Comparison of ENCODE assay signal across 8 cellular contexts in genomic region chr4:110631582-110632505, GRCh38. TPM values are rescaled to one million over a fixed set of nuclear protein-coding genes. Genes with fewer than 3 reads are reported as not detected.
DNase-seq lines count a peak whose midpoint lies in the region; ATAC-seq and TF ChIP-seq lines count a peak whose summit lies in the region.

No MANE protein-coding gene starts in this region.

- no peaks in the 10 kb centered on the region for H3F3A ChIP-seq in PC-9 (ENCODE audit: insufficient read depth, low read depth)

- H3K4me1 Mint-ChIP-seq in chondrocyte (ENCODE audit: low read depth) = peaks cover 22% of the 10 kb centered on the region

- H3K4me2 ChIP-seq in PC-9 = peak overlapping the region; percentile 77

- no TSS peak for BruUV-seq in PC-9 (replicated peaks; lab: Mats Ljungman, UMichigan)

- POLR2A ChIA-PET in PC-9 (lab: Charles Lee; ENCODE audit: unreplicated experiment) = no interaction called here

- peak; percentile 89 for DNase-seq in ELR (ENCODE audit: low read depth)
- peak; percentile 40 to 66 for DNase-seq in PC-9
- DNase-seq in chondrocyte (ENCODE audit: low spot score) = no peak
- peak; percentile 64 to 80 for DNase-seq in left colon
- DNase-seq in stimulated activated CD4-positive, alpha-beta T cell treated with anti-CD3 and anti-CD28 coated beads, Interleukin-4, amount 100 ng/mL, for 48 hours (ENCODE audit: low read depth in 2 of 2) = peak; percentile 30 to 46
- no peak for DNase-seq in activated CD4-positive, CD25-positive, alpha-beta regulatory T cell (lab: John Stamatoyannopoulos, UW)

- no peaks in the 10 kb centered on the region for H4K20me1 ChIP-seq in PC-9 (ENCODE audit: insufficient read depth)

- H3K36me3 ChIP-seq in PC-9 (ENCODE audit: low read depth) = no peaks in the 10 kb centered on the region

- CTCF ChIA-PET in PC-9 (lab: Charles Lee) = no interaction called here

- ATAC-seq in GM19468 (IDR thresholded peaks at IDR 0.05; ENCODE audit: extremely low read depth, unreplicated experiment) (peak; percentile 94), HG03575 (IDR thresholded peaks at IDR 0.05; ENCODE audit: extremely low read depth, insufficient number of reproducible peaks, low FRiP score, unreplicated experiment) (peak; percentile 93), left colon (peak; percentile 95)

- peak overlapping the region; percentile 42; the same call in 1 of the 2 replicates for H3K4me3 ChIP-seq in PC-9

- no peak overlapping the region for H3K27ac ChIP-seq in PC-9

- H2AFZ ChIP-seq in PC-9 = no peak overlapping the region

- H3K9me3 ChIP-seq in PC-9 (ENCODE audit: insufficient read depth, low read depth) = no peaks in the 10 kb centered on the region

- peak overlapping the region; percentile 72 for H3K4me3 Mint-ChIP-seq in chondrocyte (ENCODE audit: unreplicated experiment)

- TF ChIP-seq CTCF in PC-9 (conservative IDR thresholded peaks at IDR 0.05) (peak; percentile 77), chondrocyte (IDR thresholded peaks at IDR 0.05) (peak; percentile 89)

- H3K79me2 ChIP-seq in PC-9 (ENCODE audit: low read depth) = no peaks in the 10 kb centered on the region

- peaks cover 83% of the 10 kb centered on the region for H3K27me3 Mint-ChIP-seq in chondrocyte (ENCODE audit: low read depth)

- no peak overlapping the region for H3K27ac Mint-ChIP-seq in chondrocyte (ENCODE audit: unreplicated experiment)

- H3K4me1 ChIP-seq in PC-9 (replicated peaks; ENCODE audit: insufficient read depth) = no peaks in the 10 kb centered on the region

- no peaks in the 10 kb centered on the region for H3K9me3 Mint-ChIP-seq in chondrocyte (ENCODE audit: low read depth)

- peaks cover 13% of the 10 kb centered on the region for H3K36me3 Mint-ChIP-seq in chondrocyte (ENCODE audit: low read depth)

- intact Hi-C loops in PC-9 (cut with micrococcal nuclease; ENCODE audit: unreplicated experiment) (loop anchor here (1.0 to 5.0 kb wide), 4 partner anchors 325 to 998 kb away; no protein-coding TSS in a partner anchor), left colon (cut with DNase I, micrococcal nuclease) (loop anchor here in 1 of 2 donors (10.0 kb wide), 1 partner anchor 843 kb away; no protein-coding TSS in a partner anchor)

- no peaks in the 10 kb centered on the region for H3K27me3 ChIP-seq in PC-9 (ENCODE audit: insufficient read depth, low read depth)

- no peaks in the 10 kb centered on the region for H3K9me2 ChIP-seq in PC-9 (ENCODE audit: insufficient read depth)

RNA-seq across cellular contexts. Expression of gene PITX2, which starts 9.0 kb away (rescaled TPM):
- total RNA-seq in PC-9 (2021) (0.48 and 1.6 TPM in 2 replicates), chondrocyte (0.64 to 1.0 TPM in 2 of 3 replicates, not detected in the other), left colon (1 to 10 TPM; 1.1 TPM)

Comparison
In these comparisons a context has a peak if more than half of its experiments do, and no peak if none do; other contexts are left out.
1. DNase-seq: peak in ELR (single experiment), PC-9 (2 of 2), left colon (2 of 2) and stimulated activated CD4-positive, alpha-beta T cell treated with anti-CD3 and anti-CD28 coated beads, Interleukin-4, amount 100 ng/mL, for 48 hours (2 of 2); none in chondrocyte (single experiment) and activated CD4-positive, CD25-positive, alpha-beta regulatory T cell (0 of 4).
2. Peak in every context shown above with its lines, with median percentiles within 50 percentile points of each other: ATAC-seq.